ENCODE assay signal across 8 cellular contexts in the genomic region with DNA sequence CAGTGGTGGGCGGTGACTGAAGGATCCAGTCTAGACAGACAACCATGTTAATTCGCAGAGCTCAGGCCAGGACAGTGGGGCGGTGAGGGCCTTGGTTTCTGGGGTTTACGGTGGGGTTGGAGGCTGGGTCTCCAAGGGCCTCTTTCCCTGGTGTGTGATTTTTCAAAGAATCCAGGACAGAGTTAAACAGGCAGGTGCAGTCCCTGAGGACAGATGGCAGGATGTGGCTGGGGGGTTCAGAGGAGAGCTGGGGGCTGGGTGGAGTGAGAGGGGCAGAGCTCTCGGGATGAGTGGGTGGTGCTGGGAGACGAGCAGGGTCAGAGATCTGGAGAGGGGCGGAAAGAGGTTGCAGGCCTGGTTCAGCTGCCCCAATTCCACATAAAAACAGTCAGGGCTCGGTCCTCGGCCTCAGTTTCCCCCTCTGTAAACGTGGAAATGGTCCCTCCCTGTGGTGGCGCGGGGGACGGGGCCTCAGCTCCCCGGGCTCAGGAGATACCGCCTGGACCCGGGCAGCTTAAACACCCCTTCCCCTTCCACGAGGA.
DNase-seq lines count a peak whose midpoint lies in the region; ATAC-seq, FAIRE-seq and TF ChIP-seq lines count a peak whose summit lies in the region.

No MANE protein-coding gene starts in this region.

- peak overlapping the region; percentile 58 for H3K4me3 ChIP-seq in AG09309 (ENCODE audit: control insufficient read depth, low read depth, low read length)
- peak overlapping the region; percentile 52 for H3K4me3 ChIP-seq in K562

- H3K9ac ChIP-seq in K562 (ENCODE audit: insufficient read depth in 1 of 2, low read depth in 2 of 2, low read length in 2 of 2): peak overlapping the region; percentile 45 to 93; a peak in 3 of 4 replicates

- peaks cover 28% of the 10 kb centered on the region for H3K4me1 Mint-ChIP-seq in mesothelial cell of epicardium

- H3K36me3 Mint-ChIP-seq in mesothelial cell of epicardium: no peaks in the 10 kb centered on the region

- no peaks in the 10 kb centered on the region for H3K27me3 Mint-ChIP-seq in mesothelial cell of epicardium (ENCODE audit: low read depth)

- no peaks in the 10 kb centered on the region for H3K9me3 Mint-ChIP-seq in mesothelial cell of epicardium

- H3K4me1 ChIP-seq in K562 (replicated peaks in 1 of 2; ENCODE audit: control insufficient read depth in 2 of 2, insufficient read depth in 2 of 2, low read length in 2 of 2): peaks cover 9 to 56% of the 10 kb centered on the region in 2 experiments; a peak in 4 of 5 replicates

- H4K20me1 ChIP-seq in K562 (replicated peaks; ENCODE audit: control insufficient read depth, insufficient read depth, low read length): no peaks in the 10 kb centered on the region

- WGBS in K562 (ENCODE audit: insufficient coverage, low coverage, missing lambda C conversion rate): 43% methylated on average over 10 of the region's 17 CpGs

- no peak for TF ChIP-seq EP300 in K562 (IDR thresholded peaks at IDR 0.05; ENCODE audit: low read length)

- H3K27ac Mint-ChIP-seq in mesothelial cell of epicardium: peak overlapping the region; percentile 48

- H3K27ac ChIP-seq in K562 (ENCODE audit: extremely low read depth, low read depth, low read length): no peak overlapping the region

- CTCF ChIA-PET in K562 (lab: Yijun Ruan, JAX; ENCODE audit: low intra/inter-chr PET ratio): interaction anchor here (0.6 to 1.9 kb wide), 5 partner anchors 224 to 991 kb away, joined by 4 to 10 read pairs (median 5); no protein-coding TSS in a partner anchor

- DNase-seq in AG09309 (ENCODE audit: low read depth): no peak
- DNase-seq in K562 (ENCODE audit: extremely low read depth in 1 of 4, low spot score in 3 of 4): no peak
- no peak for DNase-seq in mesothelial cell of epicardium (ENCODE audit: low spot score in 2 of 2, unreplicated experiment in 2 of 2)
- no peak for DNase-seq in NCI-H345 treated with DMSO at 0.1 percent for 48 hours (lab: John Stamatoyannopoulos, UW; ENCODE audit: unreplicated experiment)
- DNase-seq in NCI-H1930 (lab: John Stamatoyannopoulos, UW): no peak
- no peak for DNase-seq in OCI-M2 (lab: John Stamatoyannopoulos, UW; ENCODE audit: unreplicated experiment)

- POLR2A ChIA-PET in K562 (lab: Yijun Ruan, JAX): interaction anchor here (0.6 to 2.8 kb wide), 4 partner anchors 26 to 234 kb away, joined by 3 to 5 read pairs (median 3); partner anchors contain the start of gene HSPA5

- no peak for TF ChIP-seq POLR2A in K562 (conservative IDR thresholded peaks at IDR 0.05)

- intact Hi-C loops in K562 (cut with micrococcal nuclease): loop anchor here (5.0 kb wide), 2 partner anchors 990 to 1085 kb away; no protein-coding TSS in a partner anchor

- TF ChIP-seq CTCF in AG09309 (IDR thresholded peaks at IDR 0.05; ENCODE audit: control insufficient read depth, insufficient read depth, low read depth, low read length, missing control alignments): no peak
- TF ChIP-seq CTCF in K562 (IDR thresholded peaks at IDR 0.05 in 2 of 3, conservative IDR thresholded peaks at IDR 0.05 in 1 of 3; ENCODE audit: insufficient read depth in 2 of 3, low read depth in 1 of 3, low read length in 3 of 3): no peak
- no peak for TF ChIP-seq CTCF in mesothelial cell of epicardium (IDR thresholded peaks at IDR 0.05; ENCODE audit: unreplicated experiment)

- no peak for TF ChIP-seq RAD21 in K562 (CRISPR knock-in tag; conservative IDR thresholded peaks at IDR 0.05 in 1 of 2, IDR thresholded peaks at IDR 0.05 in 1 of 2)

- no peaks in the 10 kb centered on the region for H3K9me1 ChIP-seq in K562 (ENCODE audit: control insufficient read depth, insufficient read depth, low read length)

- H3K4me2 ChIP-seq in K562 (ENCODE audit: insufficient read depth, low read length): peak overlapping the region; percentile 63

- no peaks in the 10 kb centered on the region for H3K36me3 ChIP-seq in K562 (ENCODE audit: control insufficient read depth, insufficient read depth, low read length)

- H3K79me2 ChIP-seq in K562 (ENCODE audit: control insufficient read depth, insufficient read depth, low read length): no peaks in the 10 kb centered on the region; the same call in 2 of the 3 replicates

- peak overlapping the region; percentile 96 for H2AFZ ChIP-seq in K562 (ENCODE audit: low read depth, low read length)

- BruUV-seq in K562 (replicated peaks; lab: Mats Ljungman, UMichigan): no TSS peak

- no peaks in the 10 kb centered on the region; a peak in 1 of 5 replicates for H3K27me3 ChIP-seq in K562 (ENCODE audit: control insufficient read depth in 2 of 2, insufficient read depth in 2 of 2, low read length in 2 of 2)

- peak overlapping the region; percentile 61 for H3K4me3 Mint-ChIP-seq in mesothelial cell of epicardium

- ATAC-seq in HG02642 (IDR thresholded peaks at IDR 0.05; ENCODE audit: poor library complexity, unreplicated experiment): peak; percentile 23
- peak; percentile 9 for ATAC-seq in K562
- ATAC-seq in HG03457 (IDR thresholded peaks at IDR 0.05; ENCODE audit: unreplicated experiment): no peak

- in situ Hi-C loops in K562 (cut with MboI): loop anchor here (5.0 to 10.0 kb wide), 2 partner anchors 987 to 1075 kb away; no protein-coding TSS in a partner anchor

- H3K9me3 ChIP-seq in K562 (replicated peaks; ENCODE audit: control insufficient read depth, insufficient read depth, low read depth, low read length): peaks cover 4% of the 10 kb centered on the region; the same call in 1 of the 2 replicates

- FAIRE-seq in K562 (lab: Jason Lieb, UNC): no peak

TF ChIP-seq in K562, 482 proteins besides CTCF, POLR2A, EP300 and RAD21:
- TF ChIP-seq, protein P1, sequence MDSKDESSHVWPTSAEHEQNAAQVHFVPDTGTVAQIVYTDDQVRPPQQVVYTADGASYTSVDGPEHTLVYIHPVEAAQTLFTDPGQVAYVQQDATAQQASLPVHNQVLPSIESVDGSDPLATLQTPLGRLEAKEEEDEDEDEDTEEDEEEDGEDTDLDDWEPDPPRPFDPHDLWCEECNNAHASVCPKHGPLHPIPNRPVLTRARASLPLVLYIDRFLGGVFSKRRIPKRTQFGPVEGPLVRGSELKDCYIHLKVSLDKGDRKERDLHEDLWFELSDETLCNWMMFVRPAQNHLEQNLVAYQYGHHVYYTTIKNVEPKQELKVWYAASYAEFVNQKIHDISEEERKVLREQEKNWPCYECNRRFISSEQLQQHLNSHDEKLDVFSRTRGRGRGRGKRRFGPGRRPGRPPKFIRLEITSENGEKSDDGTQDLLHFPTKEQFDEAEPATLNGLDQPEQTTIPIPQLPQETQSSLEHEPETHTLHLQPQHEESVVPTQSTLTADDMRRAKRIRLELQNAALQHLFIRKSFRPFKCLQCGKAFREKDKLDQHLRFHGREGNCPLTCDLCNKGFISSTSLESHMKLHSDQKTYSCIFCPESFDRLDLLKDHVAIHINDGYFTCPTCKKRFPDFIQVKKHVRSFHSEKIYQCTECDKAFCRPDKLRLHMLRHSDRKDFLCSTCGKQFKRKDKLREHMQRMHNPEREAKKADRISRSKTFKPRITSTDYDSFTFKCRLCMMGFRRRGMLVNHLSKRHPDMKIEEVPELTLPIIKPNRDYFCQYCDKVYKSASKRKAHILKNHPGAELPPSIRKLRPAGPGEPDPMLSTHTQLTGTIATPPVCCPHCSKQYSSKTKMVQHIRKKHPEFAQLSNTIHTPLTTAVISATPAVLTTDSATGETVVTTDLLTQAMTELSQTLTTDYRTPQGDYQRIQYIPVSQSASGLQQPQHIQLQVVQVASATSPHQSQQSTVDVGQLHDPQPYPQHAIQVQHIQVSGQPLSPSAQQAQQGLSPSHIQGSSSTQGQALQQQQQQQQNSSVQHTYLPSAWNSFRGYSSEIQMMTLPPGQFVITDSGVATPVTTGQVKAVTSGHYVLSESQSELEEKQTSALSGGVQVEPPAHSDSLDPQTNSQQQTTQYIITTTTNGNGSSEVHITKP (IDR thresholded peaks at IDR 0.05; ENCODE audit: partially characterized antibody): peak; percentile 70
- TF ChIP-seq, protein P2, sequence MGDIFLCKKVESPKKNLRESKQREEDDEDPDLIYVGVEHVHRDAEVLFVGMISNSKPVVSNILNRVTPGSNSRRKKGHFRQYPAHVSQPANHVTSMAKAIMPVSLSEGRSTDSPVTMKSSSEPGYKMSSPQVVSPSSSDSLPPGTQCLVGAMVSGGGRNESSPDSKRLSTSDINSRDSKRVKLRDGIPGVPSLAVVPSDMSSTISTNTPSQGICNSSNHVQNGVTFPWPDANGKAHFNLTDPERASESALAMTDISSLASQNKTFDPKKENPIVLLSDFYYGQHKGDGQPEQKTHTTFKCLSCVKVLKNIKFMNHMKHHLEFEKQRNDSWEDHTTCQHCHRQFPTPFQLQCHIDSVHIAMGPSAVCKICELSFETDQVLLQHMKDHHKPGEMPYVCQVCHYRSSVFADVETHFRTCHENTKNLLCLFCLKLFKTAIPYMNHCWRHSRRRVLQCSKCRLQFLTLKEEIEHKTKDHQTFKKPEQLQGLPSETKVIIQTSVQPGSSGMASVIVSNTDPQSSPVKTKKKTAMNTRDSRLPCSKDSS (IDR thresholded peaks at IDR 0.05; ENCODE audit: low read depth, partially characterized antibody): no peak
